16 cellular contexts compared by ENCODE assay signal in the genomic region with DNA sequence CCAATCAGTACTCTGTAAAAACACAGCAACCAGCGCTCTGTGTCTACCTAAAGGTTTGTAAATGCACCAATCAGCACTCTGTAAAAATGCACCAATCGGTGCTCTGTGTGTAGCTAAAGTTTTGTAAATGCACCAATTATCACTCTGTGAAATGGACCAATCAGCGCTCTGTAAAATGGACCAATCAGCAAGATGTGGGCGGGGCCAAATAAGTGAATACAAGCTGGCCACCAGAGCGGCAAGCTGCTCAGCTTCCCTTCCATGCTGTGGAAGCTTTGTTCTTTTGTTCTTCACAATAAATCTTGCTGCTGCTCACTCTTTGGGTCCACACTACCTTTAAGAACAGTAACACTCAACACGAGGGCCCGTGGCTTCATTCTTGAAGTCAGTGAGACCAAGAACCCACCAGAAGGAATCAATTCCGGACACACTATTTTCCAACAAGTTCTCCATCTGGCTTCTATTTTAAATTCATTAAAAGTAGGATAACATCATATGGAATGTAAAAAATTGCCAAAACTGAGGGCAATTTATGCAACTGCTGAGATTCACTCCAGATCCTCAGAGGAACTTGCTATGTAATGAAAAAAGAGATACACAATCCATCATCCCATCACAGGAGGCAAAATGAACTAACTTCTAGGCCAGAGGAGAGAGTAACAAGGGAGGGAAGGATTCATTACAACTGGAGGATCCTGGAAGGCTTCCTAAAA. TPM values are rescaled to one million over a fixed set of nuclear protein-coding genes. Genes with fewer than 3 reads are reported as not detected.
DNase-seq lines count a peak whose midpoint lies in the region; ATAC-seq and TF ChIP-seq lines count a peak whose summit lies in the region.
"Had no signal": no experiment of that assay in that cellular context is flagged by ENCODE, and none has a peak within 500 bp of the region (broad histone marks: within the 10 kb centered on the region; RNA-seq: fewer than 3 reads in every experiment).

No MANE protein-coding gene starts in this region.

- CTCF ChIA-PET in WTC11 (lab: Charles Lee), result no interaction called here

- H3K9me3 Mint-ChIP-seq in WTC11, result peaks cover 20% of the 10 kb centered on the region
- H3K9me3 Mint-ChIP-seq in activated T-helper 17 cell treated with anti-CD3 and anti-CD28 coated beads, Interleukin-2, amount 50 U/mL, for 72 hours, result no peaks in the 10 kb centered on the region
- H3K9me3 Mint-ChIP-seq: CD4-positive, alpha-beta memory T cell had no signal

- no peak overlapping the region for H3K4me3 Mint-ChIP-seq in WTC11
- no peak overlapping the region for H3K4me3 Mint-ChIP-seq in activated T-helper 17 cell treated with anti-CD3 and anti-CD28 coated beads, Interleukin-2, amount 50 U/mL, for 72 hours
- H3K4me3 Mint-ChIP-seq: GM23338 had no signal

- peak; percentile 41 for DNase-seq in activated CD4-positive, alpha-beta T cell treated with anti-CD3 and anti-CD28 coated beads for 48 hours
- no peak for DNase-seq in activated CD4-positive, alpha-beta T cell treated with anti-CD3 and anti-CD28 coated beads, Interleukin-2, amount 50 U/mL, for 4 hours
- DNase-seq in AG10803 (ENCODE audit: low read depth) (peak; percentile 75), WTC11 (ENCODE audit: low spot score) (no peak), fibroblast of mammary gland (ENCODE audit: low read depth) (peak; percentile 28), medulla oblongata (ENCODE audit: extremely low spot score) (no peak), NCI-H146 (lab: John Stamatoyannopoulos, UW) (no peak)
- DNase-seq: CD4-positive, alpha-beta memory T cell; DMS153; NCI-H1105 treated with DMSO at 0.1 percent for 48 hours; NCI-H1694 treated with DMSO at 0.1 percent for 48 hours; NK-92 treated with Interleukin-12 subunit alpha and Interleukin-12 subunit beta, amount 100 ng/mL, for 24 hours; Right ventricle myocardium superior had no signal

- H3K4me3 ChIP-seq in AG10803 (ENCODE audit: low read length) (no peak overlapping the region), fibroblast of mammary gland (ENCODE audit: control insufficient read depth, low read depth, low read length) (no peak overlapping the region)
- H3K4me3 ChIP-seq: GM23338 had no signal

- peaks cover 30% of the 10 kb centered on the region for H3K36me3 Mint-ChIP-seq in WTC11
- H3K36me3 Mint-ChIP-seq in activated T-helper 17 cell treated with anti-CD3 and anti-CD28 coated beads, Interleukin-2, amount 50 U/mL, for 72 hours (ENCODE audit: low read depth), result no peaks in the 10 kb centered on the region

- no peaks in the 10 kb centered on the region; the same call in 1 of the 2 replicates for H3K27me3 Mint-ChIP-seq in WTC11 (ENCODE audit: low read depth)
- H3K27me3 Mint-ChIP-seq in activated T-helper 17 cell treated with anti-CD3 and anti-CD28 coated beads, Interleukin-2, amount 50 U/mL, for 72 hours, result no peaks in the 10 kb centered on the region
- H3K27me3 Mint-ChIP-seq: CD4-positive, alpha-beta memory T cell had no signal

- TF ChIP-seq CTCF in AG10803 (conservative IDR thresholded peaks at IDR 0.05; ENCODE audit: low read length), result no peak
- no peak for TF ChIP-seq CTCF in WTC11 (IDR thresholded peaks at IDR 0.05)
- TF ChIP-seq CTCF in fibroblast of mammary gland (conservative IDR thresholded peaks at IDR 0.05; ENCODE audit: control insufficient read depth, insufficient read depth, low read depth, low read length), result no peak

- no peak overlapping the region for H3K27ac Mint-ChIP-seq in WTC11
- no peak overlapping the region for H3K27ac Mint-ChIP-seq in activated T-helper 17 cell treated with anti-CD3 and anti-CD28 coated beads, Interleukin-2, amount 50 U/mL, for 72 hours
- H3K27ac Mint-ChIP-seq: GM23338 had no signal

- POLR2A ChIA-PET in WTC11 (lab: Charles Lee), result no interaction called here

- peaks cover 39% of the 10 kb centered on the region for H3K4me1 Mint-ChIP-seq in WTC11
- H3K4me1 Mint-ChIP-seq in activated T-helper 17 cell treated with anti-CD3 and anti-CD28 coated beads, Interleukin-2, amount 50 U/mL, for 72 hours, result peaks cover 10% of the 10 kb centered on the region

- ATAC-seq in WTC11, result no peak
- no peak for ATAC-seq in activated T-helper 17 cell treated with anti-CD3 and anti-CD28 coated beads, Interleukin-2, amount 50 U/mL, for 72 hours (replicated peaks)
- ATAC-seq: GM23338, HCT116 had no signal

TF ChIP-seq in WTC11, 78 proteins besides CTCF, POLR2A, EP300 and RAD21:
- TF ChIP-seq, protein P1, sequence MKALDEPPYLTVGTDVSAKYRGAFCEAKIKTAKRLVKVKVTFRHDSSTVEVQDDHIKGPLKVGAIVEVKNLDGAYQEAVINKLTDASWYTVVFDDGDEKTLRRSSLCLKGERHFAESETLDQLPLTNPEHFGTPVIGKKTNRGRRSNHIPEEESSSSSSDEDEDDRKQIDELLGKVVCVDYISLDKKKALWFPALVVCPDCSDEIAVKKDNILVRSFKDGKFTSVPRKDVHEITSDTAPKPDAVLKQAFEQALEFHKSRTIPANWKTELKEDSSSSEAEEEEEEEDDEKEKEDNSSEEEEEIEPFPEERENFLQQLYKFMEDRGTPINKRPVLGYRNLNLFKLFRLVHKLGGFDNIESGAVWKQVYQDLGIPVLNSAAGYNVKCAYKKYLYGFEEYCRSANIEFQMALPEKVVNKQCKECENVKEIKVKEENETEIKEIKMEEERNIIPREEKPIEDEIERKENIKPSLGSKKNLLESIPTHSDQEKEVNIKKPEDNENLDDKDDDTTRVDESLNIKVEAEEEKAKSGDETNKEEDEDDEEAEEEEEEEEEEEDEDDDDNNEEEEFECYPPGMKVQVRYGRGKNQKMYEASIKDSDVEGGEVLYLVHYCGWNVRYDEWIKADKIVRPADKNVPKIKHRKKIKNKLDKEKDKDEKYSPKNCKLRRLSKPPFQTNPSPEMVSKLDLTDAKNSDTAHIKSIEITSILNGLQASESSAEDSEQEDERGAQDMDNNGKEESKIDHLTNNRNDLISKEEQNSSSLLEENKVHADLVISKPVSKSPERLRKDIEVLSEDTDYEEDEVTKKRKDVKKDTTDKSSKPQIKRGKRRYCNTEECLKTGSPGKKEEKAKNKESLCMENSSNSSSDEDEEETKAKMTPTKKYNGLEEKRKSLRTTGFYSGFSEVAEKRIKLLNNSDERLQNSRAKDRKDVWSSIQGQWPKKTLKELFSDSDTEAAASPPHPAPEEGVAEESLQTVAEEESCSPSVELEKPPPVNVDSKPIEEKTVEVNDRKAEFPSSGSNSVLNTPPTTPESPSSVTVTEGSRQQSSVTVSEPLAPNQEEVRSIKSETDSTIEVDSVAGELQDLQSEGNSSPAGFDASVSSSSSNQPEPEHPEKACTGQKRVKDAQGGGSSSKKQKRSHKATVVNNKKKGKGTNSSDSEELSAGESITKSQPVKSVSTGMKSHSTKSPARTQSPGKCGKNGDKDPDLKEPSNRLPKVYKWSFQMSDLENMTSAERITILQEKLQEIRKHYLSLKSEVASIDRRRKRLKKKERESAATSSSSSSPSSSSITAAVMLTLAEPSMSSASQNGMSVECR (CRISPR knock-in tag; IDR thresholded peaks at IDR 0.05; ENCODE audit: borderline replicate concordance), result no peak
- TF ChIP-seq NFYB (CRISPR knock-in tag; conservative IDR thresholded peaks at IDR 0.05; ENCODE audit: low read depth), result peak; percentile 53; the same call in 1 of the 2 replicates
- TF ChIP-seq, protein P2, sequence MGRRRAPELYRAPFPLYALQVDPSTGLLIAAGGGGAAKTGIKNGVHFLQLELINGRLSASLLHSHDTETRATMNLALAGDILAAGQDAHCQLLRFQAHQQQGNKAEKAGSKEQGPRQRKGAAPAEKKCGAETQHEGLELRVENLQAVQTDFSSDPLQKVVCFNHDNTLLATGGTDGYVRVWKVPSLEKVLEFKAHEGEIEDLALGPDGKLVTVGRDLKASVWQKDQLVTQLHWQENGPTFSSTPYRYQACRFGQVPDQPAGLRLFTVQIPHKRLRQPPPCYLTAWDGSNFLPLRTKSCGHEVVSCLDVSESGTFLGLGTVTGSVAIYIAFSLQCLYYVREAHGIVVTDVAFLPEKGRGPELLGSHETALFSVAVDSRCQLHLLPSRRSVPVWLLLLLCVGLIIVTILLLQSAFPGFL (CRISPR knock-in tag; IDR thresholded peaks at IDR 0.05; ENCODE audit: borderline replicate concordance), result no peak
- no peak for TF ChIP-seq FOXP1 (CRISPR knock-in tag; IDR thresholded peaks at IDR 0.05; ENCODE audit: borderline replicate concordance)
- no peak for TF ChIP-seq ZNF263 (CRISPR knock-in tag; IDR thresholded peaks at IDR 0.05; ENCODE audit: low read depth)
- TF ChIP-seq, protein P3, sequence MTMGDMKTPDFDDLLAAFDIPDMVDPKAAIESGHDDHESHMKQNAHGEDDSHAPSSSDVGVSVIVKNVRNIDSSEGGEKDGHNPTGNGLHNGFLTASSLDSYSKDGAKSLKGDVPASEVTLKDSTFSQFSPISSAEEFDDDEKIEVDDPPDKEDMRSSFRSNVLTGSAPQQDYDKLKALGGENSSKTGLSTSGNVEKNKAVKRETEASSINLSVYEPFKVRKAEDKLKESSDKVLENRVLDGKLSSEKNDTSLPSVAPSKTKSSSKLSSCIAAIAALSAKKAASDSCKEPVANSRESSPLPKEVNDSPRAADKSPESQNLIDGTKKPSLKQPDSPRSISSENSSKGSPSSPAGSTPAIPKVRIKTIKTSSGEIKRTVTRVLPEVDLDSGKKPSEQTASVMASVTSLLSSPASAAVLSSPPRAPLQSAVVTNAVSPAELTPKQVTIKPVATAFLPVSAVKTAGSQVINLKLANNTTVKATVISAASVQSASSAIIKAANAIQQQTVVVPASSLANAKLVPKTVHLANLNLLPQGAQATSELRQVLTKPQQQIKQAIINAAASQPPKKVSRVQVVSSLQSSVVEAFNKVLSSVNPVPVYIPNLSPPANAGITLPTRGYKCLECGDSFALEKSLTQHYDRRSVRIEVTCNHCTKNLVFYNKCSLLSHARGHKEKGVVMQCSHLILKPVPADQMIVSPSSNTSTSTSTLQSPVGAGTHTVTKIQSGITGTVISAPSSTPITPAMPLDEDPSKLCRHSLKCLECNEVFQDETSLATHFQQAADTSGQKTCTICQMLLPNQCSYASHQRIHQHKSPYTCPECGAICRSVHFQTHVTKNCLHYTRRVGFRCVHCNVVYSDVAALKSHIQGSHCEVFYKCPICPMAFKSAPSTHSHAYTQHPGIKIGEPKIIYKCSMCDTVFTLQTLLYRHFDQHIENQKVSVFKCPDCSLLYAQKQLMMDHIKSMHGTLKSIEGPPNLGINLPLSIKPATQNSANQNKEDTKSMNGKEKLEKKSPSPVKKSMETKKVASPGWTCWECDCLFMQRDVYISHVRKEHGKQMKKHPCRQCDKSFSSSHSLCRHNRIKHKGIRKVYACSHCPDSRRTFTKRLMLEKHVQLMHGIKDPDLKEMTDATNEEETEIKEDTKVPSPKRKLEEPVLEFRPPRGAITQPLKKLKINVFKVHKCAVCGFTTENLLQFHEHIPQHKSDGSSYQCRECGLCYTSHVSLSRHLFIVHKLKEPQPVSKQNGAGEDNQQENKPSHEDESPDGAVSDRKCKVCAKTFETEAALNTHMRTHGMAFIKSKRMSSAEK (CRISPR knock-in tag; IDR thresholded peaks at IDR 0.05; ENCODE audit: borderline replicate concordance), result no peak

RNA-seq across cellular contexts. Expression of a gene that starts 3.1 kb away (rescaled TPM):
- total RNA-seq in WTC11 (2021), result 21.9 to 22.9 TPM (median 22.2 TPM) in 3 replicates
- 10 to 100 TPM in 1 of 2 donors, 1 to 10 TPM in 1; 9.6 to 16.5 TPM for total RNA-seq in activated T-helper 17 cell treated with anti-CD3 and anti-CD28 coated beads, Interleukin-2, amount 50 U/mL, for 72 hours

Comparison
In these comparisons a context has a peak if more than half of its experiments do, and no peak if none do; other contexts are left out.
1. DNase-seq: peak in activated CD4-positive, alpha-beta T cell treated with anti-CD3 and anti-CD28 coated beads for 48 hours (single experiment), AG10803 (single experiment) and fibroblast of mammary gland (single experiment); none in activated CD4-positive, alpha-beta T cell treated with anti-CD3 and anti-CD28 coated beads, Interleukin-2, amount 50 U/mL, for 4 hours (0 of 2), WTC11 (single experiment), medulla oblongata (single experiment) and NCI-H146 (single experiment).